ENCODE assay signal across 21 cellular contexts in genomic region chr4:6402566-6403399, GRCh38.
DNase-seq lines count a peak whose midpoint lies in the region; ATAC-seq, FAIRE-seq and TF ChIP-seq lines count a peak whose summit lies in the region.
"Had no signal": no experiment of that assay in that cellular context is flagged by ENCODE, and none has a peak within 500 bp of the region (broad histone marks: within the 10 kb centered on the region; RNA-seq: fewer than 3 reads in every experiment).

No MANE protein-coding gene starts in this region.

- H3K4me1 ChIP-seq in BLaER1 treated with 17β-estradiol and CSF1 and Interleukin-3, amounts not matched to agents 10 nM and 100 nM = peaks cover 0 to 49% (median 39%) of the 10 kb centered on the region in 10 experiments; a peak in 16 of 20 replicates
- no peaks in the 10 kb centered on the region for H3K4me1 ChIP-seq in A673 (ENCODE audit: insufficient read depth, low read length, poor library complexity, severe bottlenecking)
- H3K4me1 ChIP-seq: foreskin keratinocyte, upper lobe of right lung had no signal

- intact Hi-C loops in A673 (cut with micrococcal nuclease; ENCODE audit: unreplicated experiment) = no loop called here

- peaks cover 0 to 9% (median 3%) of the 10 kb centered on the region in 11 experiments; a peak in 10 of 22 replicates for H3K27me3 ChIP-seq in BLaER1 treated with 17β-estradiol and CSF1 and Interleukin-3, amounts not matched to agents 10 nM and 100 nM
- peaks cover 78% of the 10 kb centered on the region for H3K27me3 ChIP-seq in A673 (replicated peaks; ENCODE audit: insufficient read depth, low read depth, low read length, poor library complexity)
- H3K27me3 ChIP-seq: foreskin keratinocyte had no signal

- no peak overlapping the region for H3K4me3 ChIP-seq in BLaER1 treated with 17β-estradiol and CSF1 and Interleukin-3, amounts not matched to agents 10 nM and 100 nM
- H3K4me3 ChIP-seq in A673 (ENCODE audit: low read depth, low read length, poor library complexity, severe bottlenecking) = no peak overlapping the region
- H3K4me3 ChIP-seq: GM12878, SK-N-MC, skin epidermis, upper lobe of right lung had no signal

- peaks cover 0 to 5% (median 0%) of the 10 kb centered on the region in 11 experiments; a peak in 2 of 22 replicates for H4K20me1 ChIP-seq in BLaER1 treated with 17β-estradiol and CSF1 and Interleukin-3, amounts not matched to agents 10 nM and 100 nM

- FAIRE-seq in frontal cortex (lab: Jason Lieb, UNC) = no peak
- FAIRE-seq: GM12878 had no signal

- no peak for TF ChIP-seq CTCF in A673 (conservative IDR thresholded peaks at IDR 0.05; ENCODE audit: low read depth, low read length)

- H3K36me3 ChIP-seq in BLaER1 treated with 17β-estradiol and CSF1 and Interleukin-3, amounts not matched to agents 10 nM and 100 nM = no peaks in the 10 kb centered on the region
- no peaks in the 10 kb centered on the region for H3K36me3 ChIP-seq in A673 (ENCODE audit: insufficient read depth, low read length, poor library complexity, severe bottlenecking)
- H3K36me3 ChIP-seq: upper lobe of right lung had no signal

- no peak overlapping the region for H3K27ac ChIP-seq in BLaER1 treated with 17β-estradiol and CSF1 and Interleukin-3, amounts not matched to agents 10 nM and 100 nM
- H3K27ac ChIP-seq in A673 (ENCODE audit: low read depth, low read length, poor library complexity, severe bottlenecking) = no peak overlapping the region
- H3K27ac ChIP-seq: foreskin keratinocyte, SK-N-MC, skin epidermis, upper lobe of right lung had no signal

- H3K4me2 ChIP-seq in BLaER1 treated with 17β-estradiol and CSF1 and Interleukin-3, amounts not matched to agents 10 nM and 100 nM = peak overlapping the region in 8 of 11 experiments; percentile 25 to 70 (median 58); a peak in 17 of 22 replicates

- no TSS peak for BruUV-seq in A673 (replicated peaks; lab: Mats Ljungman, UMichigan)

- H3K9me3 ChIP-seq in BLaER1 treated with 17β-estradiol and CSF1 and Interleukin-3, amounts not matched to agents 10 nM and 100 nM (replicated peaks in 1 of 11) = 0 out of 22 replicates have a peak, but pooled peaks cover 0 to 4% (median 0%) of the 10 kb centered on the region in 11 experiments
- no peaks in the 10 kb centered on the region for H3K9me3 ChIP-seq in A673 (ENCODE audit: low read depth, low read length, poor library complexity, severe bottlenecking)
- H3K9me3 ChIP-seq: upper lobe of right lung had no signal

- ATAC-seq in esophagus mucosa = peak; percentile 56
- ATAC-seq: foreskin keratinocyte; GM12878; PC-3; stimulated activated naive CD8-positive, alpha-beta T cell treated with anti-CD3 and anti-CD28 coated beads, Interleukin-15, amount 100 ng/mL, for 72 hours; upper lobe of right lung had no signal

- POLR2A ChIA-PET in A673 (lab: Charles Lee; ENCODE audit: low non-redundant PET) = no interaction called here

- DNase-seq in ELF-1 (ENCODE audit: low read depth, low spot score) = peak; percentile 79
- peak; percentile 4 for DNase-seq in NCI-H2227 treated with DMSO at 0.1 percent for 48 hours (lab: John Stamatoyannopoulos, UW)
- no peak for DNase-seq in activated CD4-positive, alpha-beta T cell treated with anti-CD3 and anti-CD28 coated beads, Interleukin-2, amount 50 U/mL, for 1 hour
- no peak for DNase-seq in A673 (ENCODE audit: low spot score)
- no peak for DNase-seq in frontal cortex (ENCODE audit: low spot score in 2 of 2)
- DNase-seq in C1 segment of cervical spinal cord (lab: John Stamatoyannopoulos, UW) = no peak
- DNase-seq: activated CD4-positive, alpha-beta T cell treated with anti-CD3 and anti-CD28 coated beads, Interleukin-2, amount 10 ng/mL, durations not matched to agents 24 days and 14 days; activated CD8-positive, alpha-beta memory T cell treated with anti-CD3 and anti-CD28 coated beads, Interleukin-2, amount 50 U/mL, for 48 hours; activated effector memory CD4-positive, alpha-beta T cell treated with anti-CD3 and anti-CD28 coated beads, Interleukin-2, amount 50 U/mL, for 16 hours; foreskin keratinocyte; GDM1; NCI-H2081; NCI-H526 treated with DMSO at 0.1 percent for 48 hours; PC-3; stimulated activated naive CD8-positive, alpha-beta T cell treated with anti-CD3 and anti-CD28 coated beads, Interleukin-15, amount 100 ng/mL, for 72 hours; upper lobe of right lung had no signal

- CTCF ChIA-PET in A673 (lab: Charles Lee) = no interaction called here

- H3K9ac ChIP-seq in BLaER1 treated with 17β-estradiol and CSF1 and Interleukin-3, amounts not matched to agents 10 nM and 100 nM = no peak overlapping the region

Comparison
In these comparisons a context has a peak if more than half of its experiments do, and no peak if none do; other contexts are left out.
1. DNase-seq: peak in ELF-1 (single experiment) and NCI-H2227 treated with DMSO at 0.1 percent for 48 hours (single experiment); none in activated CD4-positive, alpha-beta T cell treated with anti-CD3 and anti-CD28 coated beads, Interleukin-2, amount 50 U/mL, for 1 hour (single experiment), A673 (single experiment), frontal cortex (0 of 2) and C1 segment of cervical spinal cord (0 of 14).